ENCODE assay signal across 8 cellular contexts in genomic region chr2:161576421-161576820, GRCh38. TPM values are rescaled to one million over a fixed set of nuclear protein-coding genes. Genes with fewer than 3 reads are reported as not detected.
DNase-seq lines count a peak whose midpoint lies in the region; ATAC-seq and TF ChIP-seq lines count a peak whose summit lies in the region.

No MANE protein-coding gene starts in this region.

- no peaks in the 10 kb centered on the region for H3K4me1 Mint-ChIP-seq in endodermal cell
- H3K4me1 Mint-ChIP-seq in activated CD4-positive, alpha-beta T cell treated with anti-CD3 and anti-CD28 coated beads, Interleukin-2, amount 10 ng/mL, durations not matched to agents 7 days and 5 days = peaks cover 1% of the 10 kb centered on the region

- CTCF ChIA-PET in activated CD4-positive, alpha-beta T cell treated with anti-CD3 and anti-CD28 coated beads, Interleukin-2, amount 10 ng/mL, durations not matched to agents 7 days and 5 days (lab: Charles Lee) = interaction anchor here (0.8 kb wide), 1 partner anchor 610 kb away, joined by 3 read pairs; no protein-coding TSS in a partner anchor

- no peaks in the 10 kb centered on the region for H3K9me3 Mint-ChIP-seq in endodermal cell
- no peaks in the 10 kb centered on the region for H3K9me3 Mint-ChIP-seq in activated CD4-positive, alpha-beta T cell treated with anti-CD3 and anti-CD28 coated beads, Interleukin-2, amount 10 ng/mL, durations not matched to agents 7 days and 5 days

- ATAC-seq in GM19463 (IDR thresholded peaks at IDR 0.05; ENCODE audit: unreplicated experiment) (peak; percentile 93), HG03442 (IDR thresholded peaks at IDR 0.05; ENCODE audit: unreplicated experiment) (peak; percentile 94)

- H3K4me3 Mint-ChIP-seq in endodermal cell = no peak overlapping the region
- H3K4me3 Mint-ChIP-seq in activated CD4-positive, alpha-beta T cell treated with anti-CD3 and anti-CD28 coated beads, Interleukin-2, amount 10 ng/mL, durations not matched to agents 7 days and 5 days = no peak overlapping the region

- no peak overlapping the region for H3K9ac ChIP-seq in endodermal cell (ENCODE audit: extremely low read depth, low read length, poor library complexity, severe bottlenecking)

- no peak overlapping the region for H3K4me3 ChIP-seq in GM12865 (ENCODE audit: low read depth, low read length)
- no peak overlapping the region for H3K4me3 ChIP-seq in endodermal cell (ENCODE audit: low read length)
- no peak overlapping the region for H3K4me3 ChIP-seq in effector memory CD4-positive, alpha-beta T cell (ENCODE audit: insufficient read depth, low read depth, low read length, poor library complexity, severe bottlenecking)

- DNase-seq in GM12865 (ENCODE audit: low read depth) = peak; percentile 56
- peak; percentile 87 for DNase-seq in endodermal cell
- no peak for DNase-seq in putamen (ENCODE audit: low spot score)
- no peak for DNase-seq in cerebellum (ENCODE audit: low spot score)
- DNase-seq in activated CD4-positive, alpha-beta T cell treated with anti-CD3 and anti-CD28 coated beads, Interleukin-2, amount 10 ng/mL, durations not matched to agents 7 days and 5 days = no peak
- no peak for DNase-seq in effector memory CD4-positive, alpha-beta T cell

- H3K27me3 Mint-ChIP-seq in endodermal cell (ENCODE audit: insufficient read depth) = no peaks in the 10 kb centered on the region
- H3K27me3 Mint-ChIP-seq in activated CD4-positive, alpha-beta T cell treated with anti-CD3 and anti-CD28 coated beads, Interleukin-2, amount 10 ng/mL, durations not matched to agents 7 days and 5 days = peaks cover 7% of the 10 kb centered on the region

- TF ChIP-seq CTCF in GM12865 (IDR thresholded peaks at IDR 0.05; ENCODE audit: insufficient read depth, low read depth, low read length, missing control alignments) = peak; percentile 55
- TF ChIP-seq CTCF in endodermal cell (conservative IDR thresholded peaks at IDR 0.05) = peak; percentile 80

- no peaks in the 10 kb centered on the region for H3K27me3 ChIP-seq in endodermal cell (ENCODE audit: control insufficient read depth, insufficient read depth, low read length, poor library complexity, severe bottlenecking)
- no peaks in the 10 kb centered on the region for H3K27me3 ChIP-seq in effector memory CD4-positive, alpha-beta T cell (replicated peaks; ENCODE audit: control insufficient read depth, insufficient read depth, low read length, poor library complexity, severe bottlenecking)

- WGBS in endodermal cell (ENCODE audit: insufficient coverage in 1 of 2, insufficient read length in 1 of 2), 2 experiments = 71 to 86% methylated on average over 4 to 7 of the region's 7 CpGs

- no peaks in the 10 kb centered on the region for H3K4me1 ChIP-seq in endodermal cell (ENCODE audit: control insufficient read depth, insufficient read depth, low read length)
- no peaks in the 10 kb centered on the region for H3K4me1 ChIP-seq in effector memory CD4-positive, alpha-beta T cell (ENCODE audit: control insufficient read depth, insufficient read depth, low read length, poor library complexity, severe bottlenecking)

- no peaks in the 10 kb centered on the region for H3K36me3 Mint-ChIP-seq in endodermal cell (ENCODE audit: low read depth)
- H3K36me3 Mint-ChIP-seq in activated CD4-positive, alpha-beta T cell treated with anti-CD3 and anti-CD28 coated beads, Interleukin-2, amount 10 ng/mL, durations not matched to agents 7 days and 5 days (ENCODE audit: low read depth) = no peaks in the 10 kb centered on the region

- POLR2A ChIA-PET in activated CD4-positive, alpha-beta T cell treated with anti-CD3 and anti-CD28 coated beads, Interleukin-2, amount 10 ng/mL, durations not matched to agents 7 days and 5 days (lab: Charles Lee) = no interaction called here

- no peaks in the 10 kb centered on the region for H3K9me3 ChIP-seq in endodermal cell (ENCODE audit: control insufficient read depth, low read length)
- no peaks in the 10 kb centered on the region for H3K9me3 ChIP-seq in effector memory CD4-positive, alpha-beta T cell (ENCODE audit: control insufficient read depth, low read length)

- no peak overlapping the region for H3K27ac ChIP-seq in endodermal cell (ENCODE audit: low read depth, low read length)
- H3K27ac ChIP-seq in effector memory CD4-positive, alpha-beta T cell (ENCODE audit: insufficient read depth, low read length, poor library complexity, severe bottlenecking) = no peak overlapping the region

- H3K27ac Mint-ChIP-seq in endodermal cell = no peak overlapping the region
- no peak overlapping the region for H3K27ac Mint-ChIP-seq in activated CD4-positive, alpha-beta T cell treated with anti-CD3 and anti-CD28 coated beads, Interleukin-2, amount 10 ng/mL, durations not matched to agents 7 days and 5 days

- H3K36me3 ChIP-seq in endodermal cell (ENCODE audit: control insufficient read depth, insufficient read depth, low read length) = no peaks in the 10 kb centered on the region
- H3K36me3 ChIP-seq in effector memory CD4-positive, alpha-beta T cell (ENCODE audit: control insufficient read depth, insufficient read depth, low read length) = no peaks in the 10 kb centered on the region

RNA-seq across cellular contexts. Expression of gene SLC4A10, which starts 47.8 kb away (rescaled TPM):
- total RNA-seq in endodermal cell = under 1 TPM; 0.13 to 0.89 TPM
- 0.21 TPM for polyA plus RNA-seq in endodermal cell (2013, experiment 1 of 2)
- polyA plus RNA-seq in endodermal cell (2013, experiment 2 of 2) = 0.62 TPM
- total RNA-seq in cerebellum = 43.6 TPM
- under 1 TPM; 0.42 to 0.50 TPM for total RNA-seq in activated CD4-positive, alpha-beta T cell treated with anti-CD3 and anti-CD28 coated beads, Interleukin-2, amount 10 ng/mL, durations not matched to agents 7 days and 5 days

Comparison
In these comparisons a context has a peak if more than half of its experiments do, and no peak if none do; other contexts are left out.
1. DNase-seq: peak in GM12865 (single experiment) and endodermal cell (single experiment); none in putamen (single experiment), cerebellum (single experiment), activated CD4-positive, alpha-beta T cell treated with anti-CD3 and anti-CD28 coated beads, Interleukin-2, amount 10 ng/mL, durations not matched to agents 7 days and 5 days (single experiment) and effector memory CD4-positive, alpha-beta T cell (0 of 3).
2. RNA of gene SLC4A10, which starts 47.8 kb away (total RNA-seq): 43.6 TPM in cerebellum (single experiment); 0.13 to 0.89 TPM in endodermal cell and 0.42 to 0.50 TPM in activated CD4-positive, alpha-beta T cell treated with anti-CD3 and anti-CD28 coated beads, Interleukin-2, amount 10 ng/mL, durations not matched to agents 7 days and 5 days; every median in the first group is over 10 times any median in the second.